Comparison of ENCODE assay signal across 16 cellular contexts in genomic region chr6:112038756-112039430, GRCh38. TPM values are rescaled to one million over a fixed set of nuclear protein-coding genes. Genes with fewer than 3 reads are reported as not detected.
DNase-seq lines count a peak whose midpoint lies in the region; ATAC-seq, FAIRE-seq and TF ChIP-seq lines count a peak whose summit lies in the region.
"Had no signal": no experiment of that assay in that cellular context is flagged by ENCODE, and none has a peak within 500 bp of the region (broad histone marks: within the 10 kb centered on the region; RNA-seq: fewer than 3 reads in every experiment).

No MANE protein-coding gene starts in this region.

- dilution Hi-C loops in endothelial cell of umbilical vein (cut with MboI; ENCODE audit: extremely low pct_ligation_motif_present, low sequenced_read_pairs) = no loop called here

- H3K9me3 ChIP-seq in endothelial cell of umbilical vein (replicated peaks; ENCODE audit: control insufficient read depth, insufficient read depth, low read length) (no peaks in the 10 kb centered on the region), upper lobe of left lung (no peaks in the 10 kb centered on the region)

- H3K27me3 ChIP-seq in endothelial cell of umbilical vein (ENCODE audit: control insufficient read depth in 2 of 2, insufficient read depth in 2 of 2, low read length in 2 of 2) (no peaks in the 10 kb centered on the region), upper lobe of left lung (no peaks in the 10 kb centered on the region)

- no peaks in the 10 kb centered on the region for H3K36me3 ChIP-seq in endothelial cell of umbilical vein (ENCODE audit: control insufficient read depth in 2 of 2, extremely low read depth in 1 of 2, insufficient read depth in 2 of 2, low read length in 2 of 2)
- H3K36me3 ChIP-seq in upper lobe of left lung = no peaks in the 10 kb centered on the region

- DNase-seq in stimulated activated naive CD8-positive, alpha-beta T cell treated with anti-CD3 and anti-CD28 coated beads, Interleukin-15, amount 100 ng/mL, for 72 hours = no peak
- DNase-seq in endothelial cell of umbilical vein (ENCODE audit: low read depth, low spot score) (no peak), posterior vena cava (ENCODE audit: low spot score) (peak; percentile 92), upper lobe of left lung (no peak), NCI-H2081 (lab: John Stamatoyannopoulos, UW) (no peak), NCI-H2107 (lab: John Stamatoyannopoulos, UW) (no peak)
- DNase-seq: activated gamma-delta T cell treated with Interleukin-2 at 50 U/mL for 16 hours; NCI-H2029; NCI-H526 treated with DMSO at 0.1 percent for 48 hours; stimulated activated CD4-positive, alpha-beta T cell treated with anti-CD3 and anti-CD28 coated beads, Interleukin-12 subunit alpha, Interleukin-12 subunit beta, amount 100 ng/mL, for 4 hours had no signal

- POLR2A ChIA-PET in endothelial cell of umbilical vein (lab: Charles Lee) = no interaction called here

- H3K4me2 ChIP-seq in endothelial cell of umbilical vein (ENCODE audit: insufficient read depth, low read length) = no peak overlapping the region

- BruUV-seq in endothelial cell of umbilical vein (replicated peaks; lab: Mats Ljungman, UMichigan) = no TSS peak

- peaks cover 89% of the 10 kb centered on the region for H3K4me1 Mint-ChIP-seq in stimulated activated naive CD8-positive, alpha-beta T cell treated with anti-CD3 and anti-CD28 coated beads, Interleukin-15, Interleukin-2, amounts not matched to agents 100 ng/mL and 50 ng/mL, for 24 hours (ENCODE audit: low read depth)
- H3K4me1 Mint-ChIP-seq in stimulated activated naive CD8-positive, alpha-beta T cell treated with anti-CD3 and anti-CD28 coated beads, Interleukin-15, amount 100 ng/mL, for 72 hours = peaks cover 86% of the 10 kb centered on the region

- no peak for ATAC-seq in stimulated activated naive CD8-positive, alpha-beta T cell treated with anti-CD3 and anti-CD28 coated beads, Interleukin-15, amount 100 ng/mL, for 72 hours
- ATAC-seq in upper lobe of left lung (ENCODE audit: low FRiP score in 2 of 2) (no peak), HG03045 (IDR thresholded peaks at IDR 0.05; ENCODE audit: unreplicated experiment) (no peak)
- ATAC-seq: WTC11 had no signal

- TF ChIP-seq EP300 in upper lobe of left lung (IDR thresholded peaks at IDR 0.05) = no peak

- peak overlapping the region; percentile 81 for H3K27ac Mint-ChIP-seq in stimulated activated naive CD8-positive, alpha-beta T cell treated with anti-CD3 and anti-CD28 coated beads, Interleukin-15, Interleukin-2, amounts not matched to agents 100 ng/mL and 50 ng/mL, for 24 hours
- H3K27ac Mint-ChIP-seq in stimulated activated naive CD8-positive, alpha-beta T cell treated with anti-CD3 and anti-CD28 coated beads, Interleukin-15, amount 100 ng/mL, for 72 hours = no peak overlapping the region
- H3K27ac Mint-ChIP-seq: WTC11 had no signal

- H3K27ac ChIP-seq in endothelial cell of umbilical vein (ENCODE audit: insufficient read depth, low read depth, low read length) = peak overlapping the region; percentile 87
- no peak overlapping the region for H3K27ac ChIP-seq in upper lobe of left lung

- no peaks in the 10 kb centered on the region for H3K9me1 ChIP-seq in endothelial cell of umbilical vein (replicated peaks; ENCODE audit: control insufficient read depth, extremely low read depth, insufficient read depth, low read length)

- H3K36me3 Mint-ChIP-seq in stimulated activated naive CD8-positive, alpha-beta T cell treated with anti-CD3 and anti-CD28 coated beads, Interleukin-15, Interleukin-2, amounts not matched to agents 100 ng/mL and 50 ng/mL, for 24 hours (ENCODE audit: low read depth) = no peaks in the 10 kb centered on the region
- H3K36me3 Mint-ChIP-seq: WTC11 had no signal

- no peaks in the 10 kb centered on the region for H4K20me1 ChIP-seq in endothelial cell of umbilical vein (replicated peaks; ENCODE audit: control insufficient read depth, extremely low read depth, insufficient read depth, low read length)

- H3K4me3 ChIP-seq in endothelial cell of umbilical vein (replicated peaks in 1 of 3; ENCODE audit: insufficient read depth in 1 of 3, low read depth in 1 of 3, low read length in 3 of 3) (no peak overlapping the region), upper lobe of left lung (no peak overlapping the region)

- peaks cover 47% of the 10 kb centered on the region for H3K4me1 ChIP-seq in endothelial cell of umbilical vein (ENCODE audit: control insufficient read depth, extremely low read depth, insufficient read depth, low read length)
- peaks cover 0 to 23% (median 9%) of the 10 kb centered on the region in 4 donors for H3K4me1 ChIP-seq in upper lobe of left lung

- H2AFZ ChIP-seq in endothelial cell of umbilical vein (ENCODE audit: low read depth, low read length) = no peak overlapping the region

- no peaks in the 10 kb centered on the region for H3K9me3 Mint-ChIP-seq in stimulated activated naive CD8-positive, alpha-beta T cell treated with anti-CD3 and anti-CD28 coated beads, Interleukin-15, Interleukin-2, amounts not matched to agents 100 ng/mL and 50 ng/mL, for 24 hours
- H3K9me3 Mint-ChIP-seq in stimulated activated naive CD8-positive, alpha-beta T cell treated with anti-CD3 and anti-CD28 coated beads, Interleukin-15, amount 100 ng/mL, for 72 hours = no peaks in the 10 kb centered on the region
- H3K9me3 Mint-ChIP-seq: WTC11 had no signal

- 89 to 90% methylated on average over 15 of the region's 15 CpGs for WGBS in upper lobe of left lung, 2 donors

- H3K9ac ChIP-seq in endothelial cell of umbilical vein (replicated peaks; ENCODE audit: extremely low read depth, insufficient read depth, low read length) = peak overlapping the region; percentile 53

- H3K4me3 Mint-ChIP-seq in stimulated activated naive CD8-positive, alpha-beta T cell treated with anti-CD3 and anti-CD28 coated beads, Interleukin-15, Interleukin-2, amounts not matched to agents 100 ng/mL and 50 ng/mL, for 24 hours = no peak overlapping the region
- H3K4me3 Mint-ChIP-seq in stimulated activated naive CD8-positive, alpha-beta T cell treated with anti-CD3 and anti-CD28 coated beads, Interleukin-15, amount 100 ng/mL, for 72 hours = no peak overlapping the region
- H3K4me3 Mint-ChIP-seq: WTC11 had no signal

- FAIRE-seq in endothelial cell of umbilical vein (lab: Jason Lieb, UNC) = no peak

- TF ChIP-seq POLR2A in endothelial cell of umbilical vein (IDR thresholded peaks at IDR 0.05; ENCODE audit: low read depth, low read length) (no peak), upper lobe of left lung (IDR thresholded peaks at IDR 0.05) (no peak)

- CTCF ChIA-PET in endothelial cell of umbilical vein (lab: Charles Lee) = interaction anchor here (1.2 to 2.0 kb wide), 5 partner anchors 22 to 329 kb away, joined by 3 to 13 read pairs (median 3); no protein-coding TSS in a partner anchor

- TF ChIP-seq CTCF in endothelial cell of umbilical vein (IDR thresholded peaks at IDR 0.05; ENCODE audit: extremely low read depth in 1 of 2, insufficient read depth in 1 of 2, low read depth in 1 of 2, low read length in 2 of 2) (no peak), upper lobe of left lung (IDR thresholded peaks at IDR 0.05) (no peak)

- intact Hi-C loops in endothelial cell of umbilical vein (cut with micrococcal nuclease) = no loop called here
- intact Hi-C loops in posterior vena cava (cut with DNase I) = no loop called here

- H3K79me2 ChIP-seq in endothelial cell of umbilical vein (ENCODE audit: control insufficient read depth, insufficient read depth, low read length) = no peaks in the 10 kb centered on the region

- no peaks in the 10 kb centered on the region for H3K27me3 Mint-ChIP-seq in stimulated activated naive CD8-positive, alpha-beta T cell treated with anti-CD3 and anti-CD28 coated beads, Interleukin-15, Interleukin-2, amounts not matched to agents 100 ng/mL and 50 ng/mL, for 24 hours
- no peaks in the 10 kb centered on the region for H3K27me3 Mint-ChIP-seq in stimulated activated naive CD8-positive, alpha-beta T cell treated with anti-CD3 and anti-CD28 coated beads, Interleukin-15, amount 100 ng/mL, for 72 hours

TF ChIP-seq in endothelial cell of umbilical vein, 7 proteins besides CTCF, POLR2A, EP300 and RAD21 (continues in another document):
- no peak for TF ChIP-seq POLR2AphosphoS5 (IDR thresholded peaks at IDR 0.05; ENCODE audit: insufficient read depth, low read depth, low read length)
- TF ChIP-seq JUN (IDR thresholded peaks at IDR 0.05; ENCODE audit: borderline replicate concordance, insufficient read depth, insufficient read length, low read depth) = no peak

RNA-seq across cellular contexts. Expression of gene CCN6, which starts 15.0 kb away (rescaled TPM):
- not detected in 2 replicates for total RNA-seq in endothelial cell of umbilical vein
- not detected in 2 replicates for polyA plus RNA-seq in endothelial cell of umbilical vein
- not detected in 2 replicates for polyA plus RNA-seq in endothelial cell of umbilical vein (2011; cell fraction: cytosol; rRNA removed)
- not detected in 2 replicates for polyA plus RNA-seq in endothelial cell of umbilical vein (2011; cell fraction: nucleus; rRNA removed)
- 0.08 and 0.12 TPM in 2 replicates for polyA plus RNA-seq in endothelial cell of umbilical vein (2012)
- not detected in 2 replicates for polyA minus RNA-seq in endothelial cell of umbilical vein
- polyA minus RNA-seq in endothelial cell of umbilical vein (2011; cell fraction: cytosol; rRNA and poly(A)+ RNA removed) = not detected
- not detected in 2 replicates for polyA minus RNA-seq in endothelial cell of umbilical vein (2011; cell fraction: nucleus; rRNA and poly(A)+ RNA removed)
- not detected for total RNA-seq in posterior vena cava
- not detected for total RNA-seq in upper lobe of left lung
- total RNA-seq: fibroblast of villous mesenchyme, lung microvascular endothelial cell, WTC11 had no signal
- polyA plus RNA-seq: AG04450 had no signal

RNA-seq across cellular contexts. Expression of gene TUBE1, which starts 48.4 kb away (rescaled TPM):
- total RNA-seq in endothelial cell of umbilical vein (14.0 and 15.8 TPM in 2 replicates), posterior vena cava (10 to 100 TPM; 17.0 to 20.6 TPM), upper lobe of left lung (10 to 100 TPM; 12.5 to 48.6 (median 21.0) TPM)
- 5.3 and 6.7 TPM in 2 replicates for polyA plus RNA-seq in endothelial cell of umbilical vein
- 6.7 and 7.1 TPM in 2 replicates for polyA plus RNA-seq in endothelial cell of umbilical vein (2011; cell fraction: cytosol; rRNA removed)
- 30.6 and 33.7 TPM in 2 replicates for polyA plus RNA-seq in endothelial cell of umbilical vein (2011; cell fraction: nucleus; rRNA removed)
- 11.0 and 16.9 TPM in 2 replicates for polyA plus RNA-seq in endothelial cell of umbilical vein (2012)
- 7.3 and 11.0 TPM in 2 replicates for polyA minus RNA-seq in endothelial cell of umbilical vein
- polyA minus RNA-seq in endothelial cell of umbilical vein (2011; cell fraction: cytosol; rRNA and poly(A)+ RNA removed) = 6.3 TPM
- polyA minus RNA-seq in endothelial cell of umbilical vein (2011; cell fraction: nucleus; rRNA and poly(A)+ RNA removed) = 36.4 and 40.0 TPM in 2 replicates

RNA-seq across cellular contexts. Expression of gene FAM229B, which starts 48.5 kb away (rescaled TPM):
- total RNA-seq in endothelial cell of umbilical vein = 10.1 and 10.6 TPM in 2 replicates
- polyA plus RNA-seq in endothelial cell of umbilical vein = 9.0 and 9.1 TPM in 2 replicates
- polyA plus RNA-seq in endothelial cell of umbilical vein (2011; cell fraction: cytosol; rRNA removed) = 13.0 and 14.5 TPM in 2 replicates
- polyA plus RNA-seq in endothelial cell of umbilical vein (2011; cell fraction: nucleus; rRNA removed) = 5.2 and 7.7 TPM in 2 replicates
- 14.9 and 22.9 TPM in 2 replicates for polyA plus RNA-seq in endothelial cell of umbilical vein (2012)
- 3.9 and 8.3 TPM in 2 replicates for polyA minus RNA-seq in endothelial cell of umbilical vein
- 2.4 TPM for polyA minus RNA-seq in endothelial cell of umbilical vein (2011; cell fraction: cytosol; rRNA and poly(A)+ RNA removed)
- 0.72 TPM in 2 replicates for polyA minus RNA-seq in endothelial cell of umbilical vein (2011; cell fraction: nucleus; rRNA and poly(A)+ RNA removed)
- 10 to 100 TPM; 23.3 to 29.6 TPM for total RNA-seq in posterior vena cava
- 10 to 100 TPM in 3 of 6 donors, 1 to 10 TPM in 3; 3.1 to 14.0 (median 10.4) TPM for total RNA-seq in upper lobe of left lung
